14 cellular contexts compared by ENCODE assay signal in genomic region chr6:145529582-145529981, GRCh38.
"Had no signal": no experiment of that assay in that cellular context is flagged by ENCODE, and none has a peak within 500 bp of the region (broad histone marks: within the 10 kb centered on the region; RNA-seq: fewer than 3 reads in every experiment).

No MANE protein-coding gene starts in this region.

- ATAC-seq: activated CD4-positive, CD25-positive, alpha-beta regulatory T cell treated with anti-CD3 and anti-CD28 coated beads, Interleukin-2, amount 50 U/mL, for 24 hours; natural killer cell had no signal

- DNase-seq: activated CD4-positive, alpha-beta T cell treated with anti-CD3 and anti-CD28 coated beads, Interleukin-2, amount 50 U/mL, for 1 hour; activated CD8-positive, alpha-beta memory T cell treated with anti-CD3 and anti-CD28 coated beads for 24 hours; activated naive CD8-positive, alpha-beta T cell treated with anti-CD3 and anti-CD28 coated beads, Interleukin-2, amount 10 ng/mL, durations not matched to agents 7 days and 5 days; central memory CD4-positive, alpha-beta T cell; colonic mucosa; foreskin fibroblast; glutamatergic neuron; hypothalamus; mesendoderm; natural killer cell; stimulated activated CD4-positive, alpha-beta T cell treated with anti-CD3 and anti-CD28 coated beads, Interleukin-4, amount 100 ng/mL, for 1 hour; stimulated activated naive CD4-positive, alpha-beta T cell; substantia nigra had no signal
